27 cellular contexts compared by ENCODE assay signal in genomic region chrX:71214604-71215334, GRCh38. TPM values are rescaled to one million over a fixed set of nuclear protein-coding genes. Genes with fewer than 3 reads are reported as not detected.
DNase-seq lines count a peak whose midpoint lies in the region; ATAC-seq and TF ChIP-seq lines count a peak whose summit lies in the region.
"Had no signal": no experiment of that assay in that cellular context is flagged by ENCODE, and none has a peak within 500 bp of the region (broad histone marks: within the 10 kb centered on the region; RNA-seq: fewer than 3 reads in every experiment).

No MANE protein-coding gene starts in this region.

- 13 to 23% methylated on average over 3 to 5 of the region's 5 CpGs for WGBS in body of pancreas, 2 donors
- 45% methylated on average over 4 of the region's 5 CpGs; no CpG with 5 or more reads in 1 of the 2 donors for WGBS in transverse colon (ENCODE audit: low coverage in 1 of 2), 2 donors
- no CpG with 5 or more reads among the region's 5 CpGs for WGBS in gastroesophageal sphincter (ENCODE audit: low coverage in 1 of 2), 2 donors

- no peaks in the 10 kb centered on the region for H3K27me3 ChIP-seq in body of pancreas
- no peaks in the 10 kb centered on the region for H3K27me3 ChIP-seq in transverse colon
- H3K27me3 ChIP-seq in gastroesophageal sphincter = no peaks in the 10 kb centered on the region
- H3K27me3 ChIP-seq: BE2C, cardiac muscle cell, sigmoid colon had no signal

- peak overlapping the region; percentile 67 to 92 (median 82) for H3K27ac ChIP-seq in body of pancreas
- peak overlapping the region; percentile 66 to 76 (median 70) for H3K27ac ChIP-seq in transverse colon
- H3K27ac ChIP-seq in gastroesophageal sphincter = no peak overlapping the region
- H3K27ac ChIP-seq: cardiac muscle cell, sigmoid colon had no signal

- H3K9me3 ChIP-seq in body of pancreas = no peaks in the 10 kb centered on the region
- H3K9me3 ChIP-seq in transverse colon = no peaks in the 10 kb centered on the region
- no peaks in the 10 kb centered on the region for H3K9me3 ChIP-seq in gastroesophageal sphincter
- H3K9me3 ChIP-seq: BE2C, sigmoid colon had no signal

- DNase-seq in DMS153 (lab: John Stamatoyannopoulos, UW) = peak; percentile 8
- DNase-seq in DMS153 treated with DMSO at 0.1 percent for 48 hours (lab: John Stamatoyannopoulos, UW; ENCODE audit: unreplicated experiment) = no peak
- peak; percentile 87 to 93 (median 92) for DNase-seq in body of pancreas
- DNase-seq in mucosa of gallbladder (ENCODE audit: low spot score) = peak; percentile 81
- DNase-seq in transverse colon = peak; percentile 85
- no peak for DNase-seq in NCI-H1694 treated with DMSO at 0.1 percent for 48 hours (lab: John Stamatoyannopoulos, UW)
- DNase-seq in NCI-H2227 treated with DMSO at 0.1 percent for 48 hours (lab: John Stamatoyannopoulos, UW) = no peak
- DNase-seq: 8988T; activated CD4-positive, alpha-beta T cell treated with anti-CD3 and anti-CD28 coated beads, Interleukin-2, amount 50 U/mL, for 1 hour; activated CD8-positive, alpha-beta memory T cell treated with anti-CD3 and anti-CD28 coated beads, Interleukin-2, amount 50 U/mL, for 48 hours; amniotic stem cell; BE2C; dermis blood vessel endothelial cell; foreskin melanocyte; GDM1; Kasumi-1; NCI-H446; sigmoid colon; stimulated activated naive CD4-positive, alpha-beta T cell treated with Interleukin-2 at 50 U/mL for 16 hours; T-cell; trophoblast cell had no signal

- intact Hi-C loops in body of pancreas (cut with DNase I) (no loop called here), transverse colon (cut with DNase I; ENCODE audit: low total_unique reads) (no loop called here)

- no peak for TF ChIP-seq EP300 in transverse colon (IDR thresholded peaks at IDR 0.05; ENCODE audit: low read depth)
- TF ChIP-seq EP300 in gastroesophageal sphincter (IDR thresholded peaks at IDR 0.05) = no peak

- H3K36me3 ChIP-seq in body of pancreas (replicated peaks in 1 of 2; ENCODE audit: insufficient read depth in 1 of 2, low read depth in 2 of 2) (no peaks in the 10 kb centered on the region), transverse colon (no peaks in the 10 kb centered on the region), gastroesophageal sphincter (no peaks in the 10 kb centered on the region)
- H3K36me3 ChIP-seq: BE2C, cardiac muscle cell, sigmoid colon had no signal

- TF ChIP-seq POLR2A in body of pancreas (IDR thresholded peaks at IDR 0.05) = peak; percentile 75 to 93 (median 92)
- peak; percentile 79 for TF ChIP-seq POLR2A in transverse colon (IDR thresholded peaks at IDR 0.05)
- no peak for TF ChIP-seq POLR2A in gastroesophageal sphincter (IDR thresholded peaks at IDR 0.05)

- ATAC-seq in body of pancreas (peak; percentile 95), gastroesophageal sphincter (no peak)
- ATAC-seq: Right ventricle myocardium inferior, T-cell had no signal

- in situ Hi-C loops in transverse colon (cut with MboI; ENCODE audit: low pct_ligation_motif_present in 1 of 4, low pct_unique_long_range_greater_than_20kb in 1 of 4, low sequenced_read_pairs in 3 of 4) = no loop called here

- peaks cover 45% of the 10 kb centered on the region for H3K4me1 ChIP-seq in body of pancreas
- H3K4me1 ChIP-seq in transverse colon = peaks cover 0 to 5% (median 2%) of the 10 kb centered on the region in 4 donors
- H3K4me1 ChIP-seq in gastroesophageal sphincter = no peaks in the 10 kb centered on the region
- H3K4me1 ChIP-seq: BE2C, sigmoid colon had no signal

- H3K4me3 ChIP-seq in body of pancreas (no peak overlapping the region), transverse colon (peak overlapping the region in 3 of 4 donors; percentile 34 to 45 (median 34)), gastroesophageal sphincter (no peak overlapping the region)
- H3K4me3 ChIP-seq: cardiac muscle cell, sigmoid colon had no signal

- TF ChIP-seq CTCF in body of pancreas (IDR thresholded peaks at IDR 0.05) (peak in 1 of 7 experiments; percentile 6), transverse colon (IDR thresholded peaks at IDR 0.05) (no peak), gastroesophageal sphincter (IDR thresholded peaks at IDR 0.05) (no peak)

RNA-seq across cellular contexts. Expression of gene GJB1, which starts 8.3 kb away (rescaled TPM):
- total RNA-seq in body of pancreas (10 to 100 TPM; 24.7 to 31.4 TPM), mucosa of gallbladder (228 TPM), transverse colon (10 to 100 TPM; 20.9 to 73.3 (median 48.3) TPM), gastroesophageal sphincter (not detected)
- total RNA-seq: cardiac muscle cell, dermis blood vessel endothelial cell, H1, kidney epithelial cell, mesenteric fat pad, Right ventricle myocardium inferior, sigmoid colon had no signal

RNA-seq across cellular contexts. Expression of gene ZMYM3, which starts 39.2 kb away (rescaled TPM):
- total RNA-seq in body of pancreas (10 to 100 TPM in 1 of 2 donors, 1 to 10 TPM in 1; 8.8 to 10.2 TPM), mucosa of gallbladder (46.9 TPM), transverse colon (10 to 100 TPM in 3 of 4 donors, 1 to 10 TPM in 1; 5.2 to 26.9 (median 13.4) TPM), gastroesophageal sphincter (10 to 100 TPM in 3 of 4 donors, 1 to 10 TPM in 1; 9.7 to 18.5 (median 13.4) TPM)

Comparison
In these comparisons a context has a peak if more than half of its experiments do, and no peak if none do; other contexts are left out.
1. DNase-seq: peak in DMS153 (single experiment), body of pancreas (4 of 4), mucosa of gallbladder (single experiment) and transverse colon (single experiment); none in DMS153 treated with DMSO at 0.1 percent for 48 hours (single experiment), NCI-H1694 treated with DMSO at 0.1 percent for 48 hours (single experiment) and NCI-H2227 treated with DMSO at 0.1 percent for 48 hours (single experiment).
2. H3K27ac ChIP-seq: peak in body of pancreas (4 of 4) and transverse colon (4 of 4); none in gastroesophageal sphincter (0 of 4).
3. H3K4me3 ChIP-seq: peak in transverse colon (3 of 4); none in body of pancreas (0 of 2) and gastroesophageal sphincter (0 of 2).
4. POLR2A ChIP-seq: peak in body of pancreas (3 of 3) and transverse colon (single experiment); none in gastroesophageal sphincter (0 of 2).
5. RNA of gene GJB1, which starts 8.3 kb away (total RNA-seq): 228 TPM in mucosa of gallbladder (single experiment), 20.9 to 73.3 TPM in transverse colon and 24.7 to 31.4 TPM in body of pancreas; not detected in gastroesophageal sphincter; every median in the first group is over 10 times any median in the second.